Comparison of ENCODE assay signal across 23 cellular contexts in genomic region chr11:11942668-11943067, GRCh38.
DNase-seq lines count a peak whose midpoint lies in the region; ATAC-seq and TF ChIP-seq lines count a peak whose summit lies in the region.
"Had no signal": no experiment of that assay in that cellular context is flagged by ENCODE, and none has a peak within 500 bp of the region (broad histone marks: within the 10 kb centered on the region; RNA-seq: fewer than 3 reads in every experiment).

No MANE protein-coding gene starts in this region.

- no peaks in the 10 kb centered on the region for H3K79me1 ChIP-seq in trophoblast cell (ENCODE audit: low read length)

- no peak overlapping the region for H3K4me3 Mint-ChIP-seq in Calu3 (ENCODE audit: low read depth, unreplicated experiment)
- no peak overlapping the region for H3K4me3 Mint-ChIP-seq in activated T-helper 17 cell treated with anti-CD3 and anti-CD28 coated beads, Interleukin-2, amount 50 U/mL, for 72 hours
- H3K4me3 Mint-ChIP-seq: CD4-positive, CD25-positive, alpha-beta regulatory T cell; H9 had no signal

- H3K14ac ChIP-seq in trophoblast cell (ENCODE audit: low read length): no peak overlapping the region

- no peak overlapping the region for H2BK120ac ChIP-seq in trophoblast cell (ENCODE audit: insufficient read depth, low read length, poor library complexity)

- no peak for TF ChIP-seq CTCF in heart left ventricle (IDR thresholded peaks at IDR 0.05)
- no peak for TF ChIP-seq CTCF in Calu3 (IDR thresholded peaks at IDR 0.05; ENCODE audit: unreplicated experiment)

- peaks cover 19% of the 10 kb centered on the region for H3K36me3 Mint-ChIP-seq in Calu3 (ENCODE audit: insufficient read depth, unreplicated experiment)
- peaks cover 99% of the 10 kb centered on the region for H3K36me3 Mint-ChIP-seq in activated T-helper 17 cell treated with anti-CD3 and anti-CD28 coated beads, Interleukin-2, amount 50 U/mL, for 72 hours (ENCODE audit: low read depth)

- no peak overlapping the region for H4K12ac ChIP-seq in trophoblast cell (ENCODE audit: low read depth, low read length)

- intact Hi-C loops in heart left ventricle (cut with DNase I): no loop called here
- intact Hi-C loops in Right ventricle myocardium inferior (cut with DNase I): no loop called here
- intact Hi-C loops in Calu3 (cut with micrococcal nuclease; ENCODE audit: unreplicated experiment): loop anchor here (5.0 kb wide), 1 partner anchor 35 kb away; no protein-coding TSS in a partner anchor

- TSS peak; percentile 78 for BruUV-seq in Calu3 (replicated peaks; lab: Mats Ljungman, UMichigan)

- no peak overlapping the region for H4K91ac ChIP-seq in trophoblast cell (ENCODE audit: low read depth, low read length)

- no peaks in the 10 kb centered on the region for H3K4me1 Mint-ChIP-seq in Calu3 (ENCODE audit: low read depth, unreplicated experiment)
- H3K4me1 Mint-ChIP-seq in activated T-helper 17 cell treated with anti-CD3 and anti-CD28 coated beads, Interleukin-2, amount 50 U/mL, for 72 hours: no peaks in the 10 kb centered on the region

- H3K27me3 ChIP-seq in heart left ventricle (no peaks in the 10 kb centered on the region), trophoblast cell (ENCODE audit: insufficient read depth, low read length) (no peaks in the 10 kb centered on the region)
- H3K27me3 ChIP-seq: BLaER1, MG63 had no signal

- no peak overlapping the region for H2BK12ac ChIP-seq in trophoblast cell (ENCODE audit: low read length)

- H3K4me3 ChIP-seq in heart left ventricle (no peak overlapping the region), trophoblast cell (ENCODE audit: low read depth, low read length) (no peak overlapping the region)
- H3K4me3 ChIP-seq: BLaER1, GM23248, MG63 had no signal

- CTCF ChIA-PET in Calu3 (lab: Charles Lee): no interaction called here

- no peak overlapping the region for H3K9ac ChIP-seq in trophoblast cell (ENCODE audit: low read length)
- H3K9ac ChIP-seq: BLaER1, GM23248 had no signal

- DNase-seq in heart left ventricle (no peak), Right ventricle myocardium inferior (ENCODE audit: missing footprints) (no peak), Calu3 (no peak), trophoblast cell (no peak), amniotic stem cell (lab: John Stamatoyannopoulos, UW) (no peak), HuH-7 (ENCODE audit: low spot score) (no peak)
- DNase-seq in activated CD4-positive, alpha-beta T cell treated with anti-CD3 and anti-CD28 coated beads, Interleukin-2, amount 50 U/mL, for 4 hours: no peak
- DNase-seq: CD4-positive, CD25-positive, alpha-beta regulatory T cell; COR-L47; DMS 273 treated with DMSO at 0.1 percent for 48 hours; DMS79; GF-D8; GM23248; H9; KBM-7; MG63; NCI-H1694; NCI-H2081; NCI-H2227 treated with DMSO at 0.1 percent for 48 hours; RPMI8226; SHP77 had no signal

- no peak for TF ChIP-seq POLR2A in heart left ventricle (IDR thresholded peaks at IDR 0.05)

- H3K27me3 Mint-ChIP-seq in Calu3 (ENCODE audit: unreplicated experiment): no peaks in the 10 kb centered on the region
- no peaks in the 10 kb centered on the region for H3K27me3 Mint-ChIP-seq in activated T-helper 17 cell treated with anti-CD3 and anti-CD28 coated beads, Interleukin-2, amount 50 U/mL, for 72 hours
- H3K27me3 Mint-ChIP-seq: CD4-positive, CD25-positive, alpha-beta regulatory T cell had no signal

- no peak overlapping the region for H3K4me2 ChIP-seq in trophoblast cell (ENCODE audit: low read length)
- H3K4me2 ChIP-seq: BLaER1 had no signal

- ATAC-seq in heart left ventricle: peak in 3 of 4 donors; percentile 54 to 59 (median 57)
- no peak for ATAC-seq in Right ventricle myocardium inferior
- no peak for ATAC-seq in activated T-helper 17 cell treated with anti-CD3 and anti-CD28 coated beads, Interleukin-2, amount 50 U/mL, for 72 hours (replicated peaks)

- H3K79me2 ChIP-seq in trophoblast cell (ENCODE audit: control insufficient read depth, insufficient read depth, low read length, poor library complexity): no peaks in the 10 kb centered on the region

- H3K4me1 ChIP-seq in heart left ventricle: peaks cover 0 to 22% (median 5%) of the 10 kb centered on the region in 12 donors
- peaks cover 0 to 2% of the 10 kb centered on the region in 2 experiments for H3K4me1 ChIP-seq in trophoblast cell (ENCODE audit: control insufficient read depth in 1 of 2, insufficient read depth in 2 of 2, low read length in 2 of 2)
- H3K4me1 ChIP-seq: BLaER1 had no signal

- no peaks in the 10 kb centered on the region for H3K9me3 ChIP-seq in heart left ventricle
- no peaks in the 10 kb centered on the region for H3K9me3 ChIP-seq in trophoblast cell (ENCODE audit: insufficient read depth, low read depth, low read length)
- H3K9me3 ChIP-seq: BLaER1, MG63 had no signal

- H3K9me3 Mint-ChIP-seq in Calu3 (ENCODE audit: low read depth, unreplicated experiment): no peaks in the 10 kb centered on the region
- no peaks in the 10 kb centered on the region for H3K9me3 Mint-ChIP-seq in activated T-helper 17 cell treated with anti-CD3 and anti-CD28 coated beads, Interleukin-2, amount 50 U/mL, for 72 hours
- H3K9me3 Mint-ChIP-seq: H9 had no signal

- no peak overlapping the region for H2AFZ ChIP-seq in trophoblast cell (ENCODE audit: insufficient read depth, low read length, poor library complexity)
- H2AFZ ChIP-seq: GM23248 had no signal

- H2BK5ac ChIP-seq in trophoblast cell (ENCODE audit: low read depth, low read length, poor library complexity): no peak overlapping the region

- H3K18ac ChIP-seq in trophoblast cell (ENCODE audit: low read length): no peak overlapping the region

- H3K27ac ChIP-seq in heart left ventricle (peak overlapping the region in 2 of 12 donors; percentile 11 to 16), trophoblast cell (ENCODE audit: low read depth, low read length) (no peak overlapping the region)
- H3K27ac ChIP-seq: BLaER1, GM23248 had no signal

- H2AK5ac ChIP-seq in trophoblast cell (ENCODE audit: low read length): no peak overlapping the region

- no peak overlapping the region for H3K27ac Mint-ChIP-seq in Calu3 (ENCODE audit: unreplicated experiment)
- peak overlapping the region; percentile 6 for H3K27ac Mint-ChIP-seq in activated T-helper 17 cell treated with anti-CD3 and anti-CD28 coated beads, Interleukin-2, amount 50 U/mL, for 72 hours
- H3K27ac Mint-ChIP-seq: H9 had no signal

- peak overlapping the region; percentile 63 for H3K23ac ChIP-seq in trophoblast cell (ENCODE audit: low read length)

- no peak overlapping the region for H4K8ac ChIP-seq in trophoblast cell (ENCODE audit: low read depth, low read length)

- H3K36me3 ChIP-seq in heart left ventricle (peaks cover 0 to 96% (median 81%) of the 10 kb centered on the region in 9 donors), trophoblast cell (ENCODE audit: control insufficient read depth in 1 of 2, insufficient read depth in 2 of 2, low read length in 2 of 2) (peaks cover 0 to 8% of the 10 kb centered on the region in 2 experiments)

- 63 to 76% (median 68%) methylated on average over 3 of the region's 3 CpGs for WGBS in heart left ventricle, 4 donors
- no CpG with 5 or more reads among the region's 3 CpGs for WGBS in trophoblast cell (ENCODE audit: extremely low coverage, insufficient coverage, insufficient read length)

- H3K4ac ChIP-seq in trophoblast cell (ENCODE audit: low read depth, low read length): no peak overlapping the region

Comparison
In these comparisons a context has a peak if more than half of its experiments do, and no peak if none do; other contexts are left out.
1. ATAC-seq: peak in heart left ventricle (3 of 4); none in Right ventricle myocardium inferior (single experiment) and activated T-helper 17 cell treated with anti-CD3 and anti-CD28 coated beads, Interleukin-2, amount 50 U/mL, for 72 hours (single experiment).